In the genomic region with DNA sequence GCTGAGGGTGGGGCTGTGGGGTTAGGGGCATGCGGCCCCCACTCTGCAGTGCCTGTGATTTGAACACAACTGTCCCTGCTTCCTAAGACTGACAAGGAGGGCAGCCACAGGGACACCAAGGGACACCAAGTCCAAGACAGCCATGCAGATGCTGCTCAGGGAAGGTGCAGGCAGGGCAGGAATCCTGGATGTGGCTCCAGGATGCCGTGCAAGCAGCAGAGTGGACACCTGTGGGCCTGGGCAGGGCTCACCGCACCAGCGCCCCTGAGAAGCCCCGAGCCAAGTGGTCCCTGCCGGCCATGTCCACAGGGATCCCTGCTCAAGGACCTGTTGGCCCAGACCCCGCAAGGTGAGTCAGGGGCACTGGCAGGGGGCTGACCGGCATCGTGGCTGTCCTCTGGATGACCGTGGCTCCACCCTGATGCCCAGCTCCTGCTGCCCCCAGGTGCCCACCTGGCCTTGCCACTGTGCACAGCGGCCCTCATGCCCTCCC, we compare ENCODE assay signal across 25 cellular contexts. TPM values are rescaled to one million over a fixed set of nuclear protein-coding genes. Genes with fewer than 3 reads are reported as not detected.
DNase-seq lines count a peak whose midpoint lies in the region; ATAC-seq and TF ChIP-seq lines count a peak whose summit lies in the region.
"Had no signal": no experiment of that assay in that cellular context is flagged by ENCODE, and none has a peak within 500 bp of the region (broad histone marks: within the 10 kb centered on the region; RNA-seq: fewer than 3 reads in every experiment).

No MANE protein-coding gene starts in this region.

- H3K4me1 Mint-ChIP-seq in H9: peaks cover 8 to 20% of the 10 kb centered on the region in 2 experiments
- H3K4me1 Mint-ChIP-seq: stimulated activated naive B cell treated with anti-CD40 and anti-IgM and Interleukin-4, amounts not matched to agents 10 μg/mL and 1 μg/mL and 100 μg/mL, for 72 hours had no signal

- H3K27ac ChIP-seq in BLaER1 treated with 17β-estradiol and CSF1 and Interleukin-3, amounts not matched to agents 10 nM and 100 nM: no peak overlapping the region
- H3K27ac ChIP-seq in H9 (ENCODE audit: insufficient read length, low read depth, low read length) (no peak overlapping the region), RWPE2 (ENCODE audit: poor library complexity, severe bottlenecking) (no peak overlapping the region), mesendoderm (ENCODE audit: low read depth, low read length) (no peak overlapping the region), lower lobe of right lung (no peak overlapping the region)
- H3K27ac ChIP-seq: body of pancreas, esophagus squamous epithelium, heart right ventricle, KMS-11, parathyroid adenoma, skin epidermis, suprapubic skin, upper lobe of left lung had no signal

- H3K79me1 ChIP-seq in H9 (ENCODE audit: insufficient read depth, low read depth, low read length, poor library complexity, severe bottlenecking): no peaks in the 10 kb centered on the region
- no peaks in the 10 kb centered on the region for H3K79me1 ChIP-seq in mesendoderm (ENCODE audit: low read length)

- H3K9me3 ChIP-seq in BLaER1 treated with 17β-estradiol and CSF1 and Interleukin-3, amounts not matched to agents 10 nM and 100 nM (replicated peaks in 1 of 11): no peaks in the 10 kb centered on the region
- H3K9me3 ChIP-seq in H9 (ENCODE audit: control insufficient read depth, low read depth, low read length) (no peaks in the 10 kb centered on the region), RWPE2 (ENCODE audit: severe bottlenecking) (no peaks in the 10 kb centered on the region), lower lobe of right lung (no peaks in the 10 kb centered on the region)
- H3K9me3 ChIP-seq: body of pancreas, esophagus squamous epithelium, heart right ventricle, MG63, suprapubic skin, upper lobe of left lung had no signal

- H3K23me2 ChIP-seq in H9 (ENCODE audit: insufficient read length, low read depth, low read length, poor library complexity, severe bottlenecking): peaks cover 4% of the 10 kb centered on the region

- DNase-seq in H9 (no peak), RWPE2 (ENCODE audit: low spot score) (no peak), mesendoderm (no peak), foreskin melanocyte (no peak), lower lobe of right lung (no peak)
- DNase-seq in activated CD4-positive, alpha-beta T cell treated with anti-CD3 and anti-CD28 coated beads, Interleukin-2, amount 50 U/mL, for 4 hours: no peak
- DNase-seq: esophagus squamous epithelium; kidney; midbrain; NCI-H187 treated with DMSO at 0.1 percent for 48 hours; NCI-H2171; retina; Right ventricle myocardium superior; stimulated activated naive B cell treated with anti-CD40 and anti-IgM and Interleukin-4, amounts not matched to agents 10 μg/mL and 1 μg/mL and 100 μg/mL, for 72 hours had no signal

- no peak overlapping the region for H2AFZ ChIP-seq in H9 (ENCODE audit: low read length)

- H3K79me2 ChIP-seq in H9 (ENCODE audit: insufficient read depth, low read length) (no peaks in the 10 kb centered on the region), mesendoderm (ENCODE audit: control insufficient read depth, insufficient read depth, low read length) (no peaks in the 10 kb centered on the region)
- H3K79me2 ChIP-seq: parathyroid adenoma had no signal

- no peaks in the 10 kb centered on the region for H3K27me3 ChIP-seq in BLaER1 treated with 17β-estradiol and CSF1 and Interleukin-3, amounts not matched to agents 10 nM and 100 nM
- no peaks in the 10 kb centered on the region for H3K27me3 ChIP-seq in H9 (ENCODE audit: insufficient read depth, low read length)
- H3K27me3 ChIP-seq in RWPE2 (ENCODE audit: insufficient read depth, poor library complexity, severe bottlenecking): no peaks in the 10 kb centered on the region
- H3K27me3 ChIP-seq in mesendoderm (ENCODE audit: insufficient read depth, low read length, poor library complexity): no peaks in the 10 kb centered on the region
- no peaks in the 10 kb centered on the region for H3K27me3 ChIP-seq in lower lobe of right lung (ENCODE audit: low read depth)
- H3K27me3 ChIP-seq: body of pancreas, esophagus squamous epithelium, MG63, suprapubic skin, upper lobe of left lung had no signal

- intact Hi-C loops in lower lobe of right lung (cut with DNase I): no loop called here

- peaks cover 0 to 71% (median 6%) of the 10 kb centered on the region in 11 experiments; a peak in 9 of 22 replicates for H4K20me1 ChIP-seq in BLaER1 treated with 17β-estradiol and CSF1 and Interleukin-3, amounts not matched to agents 10 nM and 100 nM
- no peaks in the 10 kb centered on the region for H4K20me1 ChIP-seq in H9 (ENCODE audit: control insufficient read depth, insufficient read depth, insufficient read length)

- no peak overlapping the region for H3K9ac ChIP-seq in BLaER1 treated with 17β-estradiol and CSF1 and Interleukin-3, amounts not matched to agents 10 nM and 100 nM
- H3K9ac ChIP-seq in H9 (ENCODE audit: extremely low read depth, insufficient read length, low read length) (no peak overlapping the region), mesendoderm (ENCODE audit: low read length) (no peak overlapping the region)
- H3K9ac ChIP-seq: KMS-11, parathyroid adenoma had no signal

- H3K4ac ChIP-seq in H9 (ENCODE audit: low read depth, low read length): no peak overlapping the region
- no peak overlapping the region for H3K4ac ChIP-seq in mesendoderm (ENCODE audit: low read depth, low read length)

- no peaks in the 10 kb centered on the region for H3K36me3 ChIP-seq in BLaER1 treated with 17β-estradiol and CSF1 and Interleukin-3, amounts not matched to agents 10 nM and 100 nM
- H3K36me3 ChIP-seq in RWPE2 (ENCODE audit: low read depth) (no peaks in the 10 kb centered on the region), mesendoderm (ENCODE audit: control insufficient read depth, insufficient read depth, low read length) (no peaks in the 10 kb centered on the region), lower lobe of right lung (no peaks in the 10 kb centered on the region)
- H3K36me3 ChIP-seq: esophagus squamous epithelium, heart right ventricle, MG63, suprapubic skin, upper lobe of left lung had no signal

- H3K27ac Mint-ChIP-seq in H9: no peak overlapping the region
- H3K27ac Mint-ChIP-seq: activated T-helper 1 cell treated with anti-CD3 and anti-CD28 coated beads, Interleukin-12 subunit alpha, Interleukin-12 subunit beta, Interleukin-2, Interleukin-4 antibody, amounts not matched to agents 30 ng/mL and 10 ng/mL and 1 ng/mL, durations not matched to agents 14 hours and 24 hours and 36 hours; naive B cell; stimulated activated naive B cell treated with anti-CD40 and anti-IgM and Interleukin-4, amounts not matched to agents 10 μg/mL and 1 μg/mL and 100 μg/mL, for 72 hours had no signal

- WGBS in H9 (ENCODE audit: extremely low coverage, insufficient read length, low lambda C conversion rate): no CpG with 5 or more reads among the region's 11 CpGs
- WGBS in mesendoderm (ENCODE audit: extremely low coverage, insufficient coverage, low lambda C conversion rate): no CpG with 5 or more reads among the region's 11 CpGs

- H3K27me3 Mint-ChIP-seq in H9 (ENCODE audit: low read depth): peaks cover 4% of the 10 kb centered on the region
- H3K27me3 Mint-ChIP-seq: naive B cell had no signal

- H2BK12ac ChIP-seq in H9 (ENCODE audit: insufficient read length, low read depth, low read length): no peak overlapping the region

- no peak overlapping the region; the same call in 1 of the 2 replicates for H3K14ac ChIP-seq in H9 (ENCODE audit: insufficient read depth, low read length)

- H4K5ac ChIP-seq in H9 (ENCODE audit: insufficient read length, low read depth, low read length): no peak overlapping the region
- no peak overlapping the region for H4K5ac ChIP-seq in mesendoderm (ENCODE audit: low read length)

- H3K4me2 ChIP-seq in BLaER1 treated with 17β-estradiol and CSF1 and Interleukin-3, amounts not matched to agents 10 nM and 100 nM: peak overlapping the region in 10 of 11 experiments; percentile 44 to 83 (median 75); a peak in 20 of 22 replicates
- H3K4me2 ChIP-seq in H9 (ENCODE audit: insufficient read depth, insufficient read length, low read length) (peak overlapping the region; percentile 58), mesendoderm (ENCODE audit: low read length) (no peak overlapping the region)
- H3K4me2 ChIP-seq: KMS-11 had no signal

- 0 out of 2 replicates have a peak overlapping the region, but pooled peaks have one; percentile 39 for H2BK15ac ChIP-seq in H9 (ENCODE audit: low read depth, low read length)
- no peak overlapping the region for H2BK15ac ChIP-seq in mesendoderm (replicated peaks; ENCODE audit: low read depth)

- peak overlapping the region; percentile 29 to 48; a peak in 2 of 5 replicates for H3K4me3 Mint-ChIP-seq in H9
- H3K4me3 Mint-ChIP-seq: activated T-helper 1 cell treated with anti-CD3 and anti-CD28 coated beads, Interleukin-12 subunit alpha, Interleukin-12 subunit beta, Interleukin-2, Interleukin-4 antibody, amounts not matched to agents 30 ng/mL and 10 ng/mL and 1 ng/mL, durations not matched to agents 14 hours and 24 hours and 36 hours had no signal

- H3K56ac ChIP-seq in H9 (ENCODE audit: insufficient read length, low read depth, low read length): no peak overlapping the region
- peak overlapping the region; percentile 49 for H3K56ac ChIP-seq in mesendoderm (ENCODE audit: low read length)

- H2BK20ac ChIP-seq in H9 (ENCODE audit: low read depth, low read length, poor library complexity, severe bottlenecking): no peak overlapping the region

- TF ChIP-seq CTCF in H9 (conservative IDR thresholded peaks at IDR 0.05): no peak
- TF ChIP-seq CTCF in RWPE2 (IDR thresholded peaks at IDR 0.05; ENCODE audit: poor library complexity, severe bottlenecking): no peak
- no peak for TF ChIP-seq CTCF in lower lobe of right lung (IDR thresholded peaks at IDR 0.05)

- H3K23ac ChIP-seq in H9 (ENCODE audit: insufficient read length, low read depth, low read length) (no peak overlapping the region), mesendoderm (ENCODE audit: low read length) (no peak overlapping the region)

- no peak overlapping the region for H2BK120ac ChIP-seq in H9 (ENCODE audit: low read depth, low read length, poor library complexity, severe bottlenecking)
- H2BK120ac ChIP-seq in mesendoderm (ENCODE audit: low read depth, low read length): no peak overlapping the region

- H3K18ac ChIP-seq in H9 (ENCODE audit: insufficient read length, low read depth, low read length) (no peak overlapping the region), mesendoderm (ENCODE audit: low read length) (no peak overlapping the region)

- H3K36me3 Mint-ChIP-seq in H9 (ENCODE audit: insufficient read depth in 1 of 3, low read depth in 3 of 3): no peaks in the 10 kb centered on the region
- H3K36me3 Mint-ChIP-seq: naive B cell; stimulated activated naive B cell treated with anti-CD40 and anti-IgM and Interleukin-4, amounts not matched to agents 10 μg/mL and 1 μg/mL and 100 μg/mL, for 72 hours had no signal

- no peak overlapping the region for H4K8ac ChIP-seq in H9 (replicated peaks; ENCODE audit: insufficient read length, low read depth, low read length)
- no peak overlapping the region for H4K8ac ChIP-seq in mesendoderm (ENCODE audit: low read depth, low read length)

- no peak overlapping the region for H3K4me3 ChIP-seq in BLaER1 treated with 17β-estradiol and CSF1 and Interleukin-3, amounts not matched to agents 10 nM and 100 nM
- H3K4me3 ChIP-seq in RWPE2 (ENCODE audit: severe bottlenecking) (no peak overlapping the region), mesendoderm (ENCODE audit: low read length) (no peak overlapping the region), lower lobe of right lung (no peak overlapping the region)
- H3K4me3 ChIP-seq: body of pancreas had no signal

- peak; percentile 19 for ATAC-seq in RWPE2 (ENCODE audit: low read depth)
- no peak for ATAC-seq in lower lobe of right lung

- H3K9me3 Mint-ChIP-seq in H9: no peaks in the 10 kb centered on the region
- H3K9me3 Mint-ChIP-seq: activated T-helper 1 cell treated with anti-CD3 and anti-CD28 coated beads, Interleukin-12 subunit alpha, Interleukin-12 subunit beta, Interleukin-2, Interleukin-4 antibody, amounts not matched to agents 30 ng/mL and 10 ng/mL and 1 ng/mL, durations not matched to agents 14 hours and 24 hours and 36 hours; naive B cell; stimulated activated naive B cell treated with anti-CD40 and anti-IgM and Interleukin-4, amounts not matched to agents 10 μg/mL and 1 μg/mL and 100 μg/mL, for 72 hours had no signal

- H2AK5ac ChIP-seq in H9 (ENCODE audit: insufficient read length, low read length): no peak overlapping the region
- H2AK5ac ChIP-seq in mesendoderm (ENCODE audit: low read length): no peak overlapping the region

- no peak overlapping the region for H2BK5ac ChIP-seq in H9 (ENCODE audit: insufficient read length, low read length)
- no peak overlapping the region for H2BK5ac ChIP-seq in mesendoderm (ENCODE audit: low read length)

- H3T11ph ChIP-seq in H9 (ENCODE audit: low read length): no peak overlapping the region

- H3K4me1 ChIP-seq in BLaER1 treated with 17β-estradiol and CSF1 and Interleukin-3, amounts not matched to agents 10 nM and 100 nM: peaks cover 9 to 46% (median 24%) of the 10 kb centered on the region in 10 experiments; a peak in 19 of 20 replicates
- H3K4me1 ChIP-seq in H9 (ENCODE audit: insufficient read depth, low read length) (no peaks in the 10 kb centered on the region), RWPE2 (ENCODE audit: insufficient read depth, poor library complexity, severe bottlenecking) (no peaks in the 10 kb centered on the region), mesendoderm (ENCODE audit: control insufficient read depth, low read depth, low read length) (peaks cover 2% of the 10 kb centered on the region), lower lobe of right lung (no peaks in the 10 kb centered on the region)
- H3K4me1 ChIP-seq: parathyroid adenoma had no signal

- no peak overlapping the region for H4K91ac ChIP-seq in H9 (ENCODE audit: insufficient read length, low read depth, low read length)

RNA-seq across cellular contexts. Expression of a gene that starts 58.5 kb away (rescaled TPM):
- 11.3 and 13.1 TPM in 2 replicates for total RNA-seq in H9 (2021)
- polyA plus RNA-seq in mesendoderm (2013, experiment 1 of 2): 3.8 TPM
- 3.7 TPM for polyA plus RNA-seq in mesendoderm (2013, experiment 2 of 2)
- 14.1 TPM for total RNA-seq in lower lobe of right lung
